Comparison of ENCODE assay signal across 8 cellular contexts in genomic region chr9:121651295-121652036, GRCh38. TPM values are rescaled to one million over a fixed set of nuclear protein-coding genes. Genes with fewer than 3 reads are reported as not detected.
DNase-seq lines count a peak whose midpoint lies in the region; ATAC-seq, FAIRE-seq and TF ChIP-seq lines count a peak whose summit lies in the region.

DAB2IP (plus strand) TSS chr9:121651634; CDS start chr9:121651776, 142 bp downstream.

- H3K9me3 ChIP-seq in Loucy (ENCODE audit: insufficient read depth, low read depth, low read length) (no peaks in the 10 kb centered on the region), heart right ventricle (no peaks in the 10 kb centered on the region), pancreas (no peaks in the 10 kb centered on the region)

- H4K20me1 ChIP-seq in Loucy (ENCODE audit: insufficient read depth, low read length, poor library complexity, severe bottlenecking) = no peaks in the 10 kb centered on the region

- DNase-seq in CD14-positive monocyte (ENCODE audit: low spot score) = no peak
- peak; percentile 69 for DNase-seq in heart right ventricle
- DNase-seq in pancreas = peak; percentile 65 to 84 (median 71)
- DNase-seq in foreskin melanocyte = no peak

- peaks cover 13% of the 10 kb centered on the region for H3K4me1 Mint-ChIP-seq in CD14-positive monocyte

- TF ChIP-seq CTCF in CD14-positive monocyte (IDR thresholded peaks at IDR 0.05) = no peak
- TF ChIP-seq CTCF in Loucy (conservative IDR thresholded peaks at IDR 0.05; ENCODE audit: low read length) = no peak
- no peak for TF ChIP-seq CTCF in heart right ventricle (IDR thresholded peaks at IDR 0.05)
- TF ChIP-seq CTCF in pancreas (IDR thresholded peaks at IDR 0.05) = no peak

- peaks cover 70% of the 10 kb centered on the region for H3K4me1 ChIP-seq in Loucy (ENCODE audit: insufficient read depth, low read length, poor library complexity, severe bottlenecking)
- H3K4me1 ChIP-seq in heart right ventricle = peaks cover 22 to 86% (median 62%) of the 10 kb centered on the region in 9 donors
- H3K4me1 ChIP-seq in pancreas = peaks cover 4 to 26% (median 8%) of the 10 kb centered on the region in 3 donors

- peaks cover 55 to 81% (median 67%) of the 10 kb centered on the region in 3 donors for H3K27me3 Mint-ChIP-seq in CD14-positive monocyte (ENCODE audit: low read depth in 3 of 3)

- H2AFZ ChIP-seq in Loucy (ENCODE audit: low read length) = peak within 1 kb of the TSS; percentile 83

- H3K4me3 Mint-ChIP-seq in CD14-positive monocyte = peak within 1 kb of the TSS; percentile 6 to 81

- peak within 1 kb of the TSS; percentile 97 for H3K4me2 ChIP-seq in Loucy (ENCODE audit: low read depth, low read length, poor library complexity, severe bottlenecking)

- ATAC-seq in heart right ventricle (peak; percentile 61 to 83 (median 68)), pancreas (peak; percentile 72 to 87 (median 84)), HG02763 (IDR thresholded peaks at IDR 0.05; ENCODE audit: unreplicated experiment) (no peak), HG03439 (IDR thresholded peaks at IDR 0.05; ENCODE audit: unreplicated experiment) (no peak)

- no peaks in the 10 kb centered on the region for H3K27me3 ChIP-seq in Loucy (ENCODE audit: insufficient read depth, low read length, poor library complexity, severe bottlenecking)
- H3K27me3 ChIP-seq in heart right ventricle = peaks cover 0 to 44% (median 0%) of the 10 kb centered on the region in 7 donors
- H3K27me3 ChIP-seq in pancreas = no peaks in the 10 kb centered on the region

- peaks cover 0 to 15% (median 6%) of the 10 kb centered on the region in 7 donors for H3K9me3 Mint-ChIP-seq in CD14-positive monocyte

- H3K27ac Mint-ChIP-seq in CD14-positive monocyte = no peak within 1 kb of the TSS

- FAIRE-seq in pancreas (lab: Jason Lieb, UNC) = no peak

- peak within 1 kb of the TSS; percentile 95 for H3K4me3 ChIP-seq in Loucy (ENCODE audit: low read length, poor library complexity, severe bottlenecking)
- H3K4me3 ChIP-seq in heart right ventricle = peak within 1 kb of the TSS; percentile 60 to 79 (median 74)
- H3K4me3 ChIP-seq in pancreas = peak within 1 kb of the TSS; percentile 45 to 64 (median 58)

- H3K79me2 ChIP-seq in Loucy (ENCODE audit: insufficient read depth, low read length) = peaks cover 18% of the 10 kb centered on the region; the same call in 1 of the 2 replicates

- H3K36me3 ChIP-seq in Loucy (ENCODE audit: insufficient read depth, low read length) = no peaks in the 10 kb centered on the region
- H3K36me3 ChIP-seq in heart right ventricle = peaks cover 0 to 5% (median 0%) of the 10 kb centered on the region in 9 donors
- no peaks in the 10 kb centered on the region for H3K36me3 ChIP-seq in pancreas

- H3K27ac ChIP-seq in adipose tissue (ENCODE audit: low read depth, low read length) = peak within 1 kb of the TSS; percentile 58
- peak within 1 kb of the TSS; percentile 81 to 97 (median 94) for H3K27ac ChIP-seq in heart right ventricle
- peak within 1 kb of the TSS in 3 of 4 donors; percentile 27 to 37 (median 32) for H3K27ac ChIP-seq in pancreas

- peak within 1 kb of the TSS; percentile 85 for H3K9ac ChIP-seq in Loucy (ENCODE audit: low read depth, low read length, poor library complexity, severe bottlenecking)

- peaks cover 5% of the 10 kb centered on the region; the same call in 1 of the 2 replicates for H3F3A ChIP-seq in Loucy (ENCODE audit: low read depth)

- H3K36me3 Mint-ChIP-seq in CD14-positive monocyte = peaks cover 4 to 5% of the 10 kb centered on the region in 2 donors

- H3K9me2 ChIP-seq in Loucy (replicated peaks; ENCODE audit: low read depth, low read length) = no peaks in the 10 kb centered on the region

- 1 to 2% (median 1%) methylated on average over 62 to 79 of the region's 79 CpGs for WGBS in adipose tissue, 3 donors
- WGBS in heart right ventricle, 2 donors = 2% methylated on average over 70 to 79 of the region's 79 CpGs
- WGBS in pancreas, 2 donors = 1 to 3% methylated on average over 31 to 79 of the region's 79 CpGs

- intact Hi-C loops in CD14-positive monocyte (cut with micrococcal nuclease) = no loop called here
- intact Hi-C loops in heart right ventricle (cut with DNase I) = no loop called here
- intact Hi-C loops in pancreas (cut with DNase I) = no loop called here

RNA-seq across cellular contexts. Expression of gene DAB2IP, which starts in this region (rescaled TPM):
- not detected for polyA plus RNA-seq in CD14-positive monocyte
- 10 to 100 TPM in 2 of 3 donors, 1 to 10 TPM in 1; 9.7 to 29.9 (median 20.6) TPM for polyA plus RNA-seq in adipose tissue
- 10 to 100 TPM; 48.1 to 71.1 (median 56.5) TPM for total RNA-seq in heart right ventricle
- 10 to 100 TPM; 18.1 to 36.5 TPM for polyA plus RNA-seq in heart right ventricle
- 10 to 100 TPM; 19.8 to 52.1 (median 25.3) TPM for total RNA-seq in pancreas
- 10 to 100 TPM; 14.7 to 27.9 TPM for polyA plus RNA-seq in pancreas

Comparison
In these comparisons a context has a peak if more than half of its experiments do, and no peak if none do; other contexts are left out.
1. RNA of gene DAB2IP (polyA plus RNA-seq): 18.1 to 36.5 TPM in heart right ventricle, 14.7 to 27.9 TPM in pancreas and 9.7 to 29.9 TPM in adipose tissue; not detected in CD14-positive monocyte; every median in the first group is over 10 times any median in the second.
2. DNase-seq: peak in heart right ventricle (2 of 2) and pancreas (6 of 6); none in CD14-positive monocyte (single experiment) and foreskin melanocyte (single experiment).
3. H3K27ac ChIP-seq: peak in every context shown above with its lines; median percentile 94 in heart right ventricle; 58 in adipose tissue; 32 in pancreas.
4. ATAC-seq: peak in heart right ventricle (8 of 8) and pancreas (4 of 4); none in HG02763 (single experiment) and HG03439 (single experiment).
5. Peak in every context shown above with its lines, with median percentiles within 50 percentile points of each other: H3K4me3 ChIP-seq.